ENCODE assay signal across 22 cellular contexts in the genomic region with DNA sequence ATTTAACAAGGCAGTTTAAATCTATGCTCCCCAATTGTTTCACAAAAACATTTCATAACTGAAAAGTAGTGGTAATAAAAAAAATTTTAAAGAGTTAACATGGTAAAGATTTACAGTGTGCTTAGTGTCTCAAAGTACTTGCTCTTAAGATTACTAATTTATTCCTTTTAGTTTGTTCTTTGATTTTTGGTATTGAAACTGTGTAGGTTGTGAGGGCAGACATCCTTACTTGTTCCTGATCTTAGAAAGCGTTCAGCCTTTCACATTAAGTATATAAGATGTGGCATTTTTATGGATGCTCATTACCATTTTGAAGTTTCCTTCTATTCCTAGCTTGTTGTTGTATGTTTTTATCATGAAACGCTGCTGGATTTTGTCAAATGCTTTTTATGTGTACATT. TPM values are rescaled to one million over a fixed set of nuclear protein-coding genes. Genes with fewer than 3 reads are reported as not detected.
A peak's percentile ranks its signal among the peaks of the same experiment; 100 is the strongest.
DNase-seq lines count a peak whose midpoint lies in the region; ATAC-seq and TF ChIP-seq lines count a peak whose summit lies in the region.
"Had no signal": no experiment of that assay in that cellular context is flagged by ENCODE, and none has a peak within 500 bp of the region (broad histone marks: within the 10 kb centered on the region; RNA-seq: fewer than 3 reads in every experiment).

No MANE protein-coding gene starts in this region.

- H3K4me1 Mint-ChIP-seq in activated CD8-positive, alpha-beta T cell treated with anti-CD3 and anti-CD28 coated beads for 36 hours (ENCODE audit: low read depth) = peaks cover 36% of the 10 kb centered on the region
- no peaks in the 10 kb centered on the region for H3K4me1 Mint-ChIP-seq in activated CD8-positive, alpha-beta T cell treated with anti-CD3 and anti-CD28 coated beads, Interleukin-2, amount 10 ng/mL, durations not matched to agents 7 days and 5 days (ENCODE audit: low read depth)
- peaks cover 41% of the 10 kb centered on the region for H3K4me1 Mint-ChIP-seq in CD4-positive, alpha-beta T cell (ENCODE audit: low read depth)
- peaks cover 25% of the 10 kb centered on the region for H3K4me1 Mint-ChIP-seq in chondrocyte (ENCODE audit: low read depth)

- CTCF ChIA-PET in activated CD8-positive, alpha-beta T cell treated with anti-CD3 and anti-CD28 coated beads for 36 hours (lab: Charles Lee) = no interaction called here
- CTCF ChIA-PET in activated CD8-positive, alpha-beta T cell treated with anti-CD3 and anti-CD28 coated beads, Interleukin-2, amount 10 ng/mL, durations not matched to agents 7 days and 5 days (lab: Charles Lee) = no interaction called here
- CTCF ChIA-PET in CD4-positive, alpha-beta T cell (lab: Charles Lee) = no interaction called here

- H3K27me3 ChIP-seq in CD4-positive, alpha-beta T cell (ENCODE audit: control insufficient read depth, insufficient read depth, low read length) = no peaks in the 10 kb centered on the region
- H3K27me3 ChIP-seq: SJSA1 had no signal

- peaks cover 15% of the 10 kb centered on the region for H3K36me3 ChIP-seq in SK-N-MC (ENCODE audit: insufficient read depth, low read length)

- H3K4me3 Mint-ChIP-seq in activated CD8-positive, alpha-beta T cell treated with anti-CD3 and anti-CD28 coated beads for 36 hours = no peak overlapping the region
- H3K4me3 Mint-ChIP-seq in activated CD8-positive, alpha-beta T cell treated with anti-CD3 and anti-CD28 coated beads, Interleukin-2, amount 10 ng/mL, durations not matched to agents 7 days and 5 days = no peak overlapping the region
- H3K4me3 Mint-ChIP-seq in CD4-positive, alpha-beta T cell = no peak overlapping the region
- no peak overlapping the region for H3K4me3 Mint-ChIP-seq in chondrocyte (ENCODE audit: unreplicated experiment)
- H3K4me3 Mint-ChIP-seq: B cell had no signal

- no peaks in the 10 kb centered on the region for H3K27me3 Mint-ChIP-seq in activated CD8-positive, alpha-beta T cell treated with anti-CD3 and anti-CD28 coated beads for 36 hours
- H3K27me3 Mint-ChIP-seq in activated CD8-positive, alpha-beta T cell treated with anti-CD3 and anti-CD28 coated beads, Interleukin-2, amount 10 ng/mL, durations not matched to agents 7 days and 5 days (ENCODE audit: low read depth) = no peaks in the 10 kb centered on the region
- no peaks in the 10 kb centered on the region for H3K27me3 Mint-ChIP-seq in CD4-positive, alpha-beta T cell
- H3K27me3 Mint-ChIP-seq in chondrocyte (ENCODE audit: low read depth) = no peaks in the 10 kb centered on the region
- H3K27me3 Mint-ChIP-seq: B cell had no signal

- peaks cover 29% of the 10 kb centered on the region for H3K36me3 Mint-ChIP-seq in activated CD8-positive, alpha-beta T cell treated with anti-CD3 and anti-CD28 coated beads for 36 hours (ENCODE audit: low read depth)
- H3K36me3 Mint-ChIP-seq in activated CD8-positive, alpha-beta T cell treated with anti-CD3 and anti-CD28 coated beads, Interleukin-2, amount 10 ng/mL, durations not matched to agents 7 days and 5 days (ENCODE audit: low read depth) = peaks cover 39% of the 10 kb centered on the region
- H3K36me3 Mint-ChIP-seq in CD4-positive, alpha-beta T cell (ENCODE audit: low read depth) = peaks cover 57% of the 10 kb centered on the region
- H3K36me3 Mint-ChIP-seq in chondrocyte (ENCODE audit: low read depth) = peaks cover 19% of the 10 kb centered on the region

- no peaks in the 10 kb centered on the region for H3K9me3 ChIP-seq in CD4-positive, alpha-beta T cell (ENCODE audit: control insufficient read depth, low read length)
- H3K9me3 ChIP-seq in SK-N-MC (ENCODE audit: low read depth, low read length) = peaks cover 3% of the 10 kb centered on the region; the same call in 1 of the 2 replicates
- H3K9me3 ChIP-seq: SJSA1 had no signal

- POLR2A ChIA-PET in activated CD8-positive, alpha-beta T cell treated with anti-CD3 and anti-CD28 coated beads for 36 hours (lab: Charles Lee) = no interaction called here
- POLR2A ChIA-PET in activated CD8-positive, alpha-beta T cell treated with anti-CD3 and anti-CD28 coated beads, Interleukin-2, amount 10 ng/mL, durations not matched to agents 7 days and 5 days (lab: Charles Lee) = no interaction called here
- POLR2A ChIA-PET in CD4-positive, alpha-beta T cell (lab: Charles Lee) = no interaction called here

- no peak for TF ChIP-seq CTCF in activated CD8-positive, alpha-beta T cell treated with anti-CD3 and anti-CD28 coated beads for 36 hours (IDR thresholded peaks at IDR 0.05)
- TF ChIP-seq CTCF in CD4-positive, alpha-beta T cell (IDR thresholded peaks at IDR 0.05) = no peak
- TF ChIP-seq CTCF in chondrocyte (IDR thresholded peaks at IDR 0.05) = no peak

- H3K27ac ChIP-seq in CD4-positive, alpha-beta T cell (ENCODE audit: low read depth, low read length) = no peak overlapping the region
- peak overlapping the region; percentile 78 for H3K27ac ChIP-seq in SK-N-MC
- H3K27ac ChIP-seq: SJSA1 had no signal

- no peaks in the 10 kb centered on the region for H3K9me3 Mint-ChIP-seq in activated CD8-positive, alpha-beta T cell treated with anti-CD3 and anti-CD28 coated beads for 36 hours
- H3K9me3 Mint-ChIP-seq in activated CD8-positive, alpha-beta T cell treated with anti-CD3 and anti-CD28 coated beads, Interleukin-2, amount 10 ng/mL, durations not matched to agents 7 days and 5 days (ENCODE audit: insufficient read depth) = no peaks in the 10 kb centered on the region
- H3K9me3 Mint-ChIP-seq in CD4-positive, alpha-beta T cell = no peaks in the 10 kb centered on the region
- no peaks in the 10 kb centered on the region for H3K9me3 Mint-ChIP-seq in chondrocyte (ENCODE audit: low read depth)

- intact Hi-C loops in activated CD8-positive, alpha-beta T cell treated with anti-CD3 and anti-CD28 coated beads for 36 hours (cut with micrococcal nuclease) = no loop called here
- intact Hi-C loops in CD4-positive, alpha-beta T cell (cut with DNase I, micrococcal nuclease) = no loop called here

- no peak overlapping the region for H3K4me3 ChIP-seq in SK-N-MC
- H3K4me3 ChIP-seq: SJSA1 had no signal

- no peak overlapping the region for H3K9ac ChIP-seq in SK-N-MC (ENCODE audit: insufficient read length)

- DNase-seq in activated CD8-positive, alpha-beta T cell treated with anti-CD3 and anti-CD28 coated beads for 36 hours = no peak
- DNase-seq in activated CD8-positive, alpha-beta T cell treated with anti-CD3 and anti-CD28 coated beads, Interleukin-2, amount 10 ng/mL, durations not matched to agents 7 days and 5 days = no peak
- no peak for DNase-seq in CD4-positive, alpha-beta T cell
- DNase-seq in SK-N-MC (ENCODE audit: low read depth, low spot score) (no peak), chondrocyte (ENCODE audit: low spot score) (no peak), NCI-H1930 (lab: John Stamatoyannopoulos, UW) (no peak)
- DNase-seq: Caco-2, DND-41, GOT3, IMR-90, MV-4-11, NCI-H1105 treated with DMSO at 0.1 percent for 48 hours, NCI-H2081, NCI-H2171 treated with DMSO at 0.1 percent for 48 hours, NCI-H524 treated with DMSO at 0.1 percent for 48 hours, NCI-H82, OCI-M1 had no signal

- no peak overlapping the region for H3K27ac Mint-ChIP-seq in activated CD8-positive, alpha-beta T cell treated with anti-CD3 and anti-CD28 coated beads for 36 hours
- no peak overlapping the region for H3K27ac Mint-ChIP-seq in activated CD8-positive, alpha-beta T cell treated with anti-CD3 and anti-CD28 coated beads, Interleukin-2, amount 10 ng/mL, durations not matched to agents 7 days and 5 days
- peak overlapping the region; percentile 7 for H3K27ac Mint-ChIP-seq in CD4-positive, alpha-beta T cell
- peak overlapping the region; percentile 54 for H3K27ac Mint-ChIP-seq in chondrocyte (ENCODE audit: unreplicated experiment)
- H3K27ac Mint-ChIP-seq: B cell had no signal

- peak; percentile 51 for ATAC-seq in activated CD8-positive, alpha-beta T cell treated with anti-CD3 and anti-CD28 coated beads for 36 hours
- ATAC-seq in activated CD8-positive, alpha-beta T cell treated with anti-CD3 and anti-CD28 coated beads, Interleukin-2, amount 10 ng/mL, durations not matched to agents 7 days and 5 days = no peak
- no peak for ATAC-seq in CD4-positive, alpha-beta T cell (ENCODE audit: poor library complexity)
- ATAC-seq in GM18502 (IDR thresholded peaks at IDR 0.05; ENCODE audit: poor library complexity, unreplicated experiment) (no peak), HG03039 (IDR thresholded peaks at IDR 0.05; ENCODE audit: unreplicated experiment) (no peak)
- ATAC-seq: HCT116 had no signal

RNA-seq across cellular contexts. Expression of gene RAB6A, which starts 32.9 kb away (rescaled TPM):
- 10 to 100 TPM; 75.3 to 77.6 TPM for total RNA-seq in activated CD8-positive, alpha-beta T cell treated with anti-CD3 and anti-CD28 coated beads for 36 hours
- 100 to 1,000 TPM in 1 of 2 experiments, 10 to 100 TPM in 1; 97.7 to 101 TPM for total RNA-seq in activated CD8-positive, alpha-beta T cell treated with anti-CD3 and anti-CD28 coated beads, Interleukin-2, amount 10 ng/mL, durations not matched to agents 7 days and 5 days
- 10 to 100 TPM; 42.6 to 49.3 TPM for total RNA-seq in CD4-positive, alpha-beta T cell
- 173 to 188 TPM (median 185 TPM) in 3 replicates for total RNA-seq in chondrocyte

RNA-seq across cellular contexts. Expression of gene MRPL48, which starts 59.7 kb away (rescaled TPM):
- total RNA-seq in activated CD8-positive, alpha-beta T cell treated with anti-CD3 and anti-CD28 coated beads for 36 hours = 10 to 100 TPM; 41.3 to 44.9 TPM
- total RNA-seq in activated CD8-positive, alpha-beta T cell treated with anti-CD3 and anti-CD28 coated beads, Interleukin-2, amount 10 ng/mL, durations not matched to agents 7 days and 5 days = 10 to 100 TPM; 45.1 to 46.0 TPM
- total RNA-seq in CD4-positive, alpha-beta T cell = 10 to 100 TPM in 1 of 2 experiments, 1 to 10 TPM in 1; 9.5 to 10.1 TPM
- total RNA-seq in chondrocyte = 21.2 to 29.8 TPM (median 25.8 TPM) in 3 replicates

Comparison
In these comparisons a context has a peak if more than half of its experiments do, and no peak if none do; other contexts are left out.
1. H3K27ac Mint-ChIP-seq: peak in CD4-positive, alpha-beta T cell (single experiment) and chondrocyte (single experiment); none in activated CD8-positive, alpha-beta T cell treated with anti-CD3 and anti-CD28 coated beads for 36 hours (single experiment) and activated CD8-positive, alpha-beta T cell treated with anti-CD3 and anti-CD28 coated beads, Interleukin-2, amount 10 ng/mL, durations not matched to agents 7 days and 5 days (single experiment).